Comparison of ENCODE assay signal across 17 cellular contexts in the genomic region with DNA sequence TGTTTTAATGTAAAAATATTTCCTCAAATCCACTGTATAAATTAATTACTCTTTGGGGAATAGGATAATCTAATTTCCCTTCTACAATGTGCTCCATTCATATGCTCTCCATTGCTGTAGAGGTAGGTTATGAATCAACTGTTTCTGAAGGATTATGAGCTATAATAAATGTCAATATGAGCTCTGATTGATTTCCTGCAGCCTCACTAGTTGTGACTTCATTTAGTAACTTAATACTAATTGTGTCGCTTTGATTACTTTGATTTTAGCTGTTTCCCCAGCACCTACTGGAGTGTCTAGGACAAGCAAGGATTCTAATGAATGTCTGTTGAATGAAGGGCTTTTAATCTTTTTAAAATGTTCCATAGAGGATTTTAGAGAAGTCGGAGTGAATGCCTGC.
DNase-seq lines count a peak whose midpoint lies in the region; ATAC-seq and TF ChIP-seq lines count a peak whose summit lies in the region.
"Had no signal": no experiment of that assay in that cellular context is flagged by ENCODE, and none has a peak within 500 bp of the region (broad histone marks: within the 10 kb centered on the region; RNA-seq: fewer than 3 reads in every experiment).

No MANE protein-coding gene starts in this region.

- H3K27ac ChIP-seq in SK-N-SH (ENCODE audit: low read depth in 2 of 2, low read length in 1 of 2) (no peak overlapping the region), epithelial cell of prostate (peak overlapping the region; percentile 66), transverse colon (no peak overlapping the region)
- H3K27ac ChIP-seq: 22Rv1 had no signal

- intact Hi-C loops in transverse colon (cut with DNase I; ENCODE audit: low total_unique reads), result no loop called here

- no peak overlapping the region for H3K9ac ChIP-seq in SK-N-SH

- no peak overlapping the region for H3K4me3 ChIP-seq in SK-N-SH (ENCODE audit: low read depth in 2 of 2, low read length in 1 of 2)
- H3K4me3 ChIP-seq in transverse colon, result no peak overlapping the region
- H3K4me3 ChIP-seq: GM23338 had no signal

- H3K9me3 ChIP-seq in SK-N-SH (no peaks in the 10 kb centered on the region), transverse colon (no peaks in the 10 kb centered on the region)

- no peaks in the 10 kb centered on the region; the same call in 1 of the 2 replicates for H3K79me2 ChIP-seq in SK-N-SH (ENCODE audit: insufficient read depth)

- peaks cover 6% of the 10 kb centered on the region for H3F3A ChIP-seq in SK-N-SH (replicated peaks; ENCODE audit: insufficient read depth)

- H4K20me1 ChIP-seq in SK-N-SH (ENCODE audit: insufficient read depth), result no peaks in the 10 kb centered on the region; the same call in 1 of the 2 replicates

- ATAC-seq in SK-N-SH treated with all-trans-retinoic acid at 6 μM for 48 hours, result no peak

- TF ChIP-seq POLR2A in transverse colon (IDR thresholded peaks at IDR 0.05), result no peak

- 82% methylated on average over 2 of the region's 2 CpGs for WGBS in SK-N-SH (ENCODE audit: low lambda C conversion rate)
- WGBS in transverse colon (ENCODE audit: low coverage in 1 of 2), 2 donors, result 83 to 90% methylated on average over 2 of the region's 2 CpGs

- no peaks in the 10 kb centered on the region for H3K4me1 ChIP-seq in SK-N-SH (ENCODE audit: control insufficient read depth in 1 of 2, insufficient read depth in 2 of 2, low read depth in 1 of 2, low read length in 1 of 2)
- peaks cover 0 to 5% (median 0%) of the 10 kb centered on the region in 4 donors for H3K4me1 ChIP-seq in transverse colon

- no peaks in the 10 kb centered on the region for H3K36me3 ChIP-seq in SK-N-SH (replicated peaks in 1 of 2; ENCODE audit: control insufficient read depth in 1 of 2, insufficient read depth in 2 of 2, low read length in 1 of 2)
- no peaks in the 10 kb centered on the region for H3K36me3 ChIP-seq in transverse colon

- H2AFZ ChIP-seq in SK-N-SH (ENCODE audit: low read depth), result no peak overlapping the region
- H2AFZ ChIP-seq: GM23338 had no signal

- TF ChIP-seq RAD21 in SK-N-SH (IDR thresholded peaks at IDR 0.05; ENCODE audit: low read length), result no peak

- TF ChIP-seq CTCF in SK-N-SH (IDR thresholded peaks at IDR 0.05) (no peak), transverse colon (IDR thresholded peaks at IDR 0.05) (no peak)

- H3K27me3 ChIP-seq in SK-N-SH (ENCODE audit: insufficient read depth), result no peaks in the 10 kb centered on the region
- no peaks in the 10 kb centered on the region for H3K27me3 ChIP-seq in transverse colon

- CTCF ChIA-PET in SK-N-SH (lab: Yijun Ruan, JAX), result interaction anchor here (0.9 to 6.4 kb wide), 6 partner anchors 18 to 228 kb away, joined by 3 to 58 read pairs (median 6); no protein-coding TSS in a partner anchor
- CTCF ChIA-PET in HEK293T (lab: Yijun Ruan, JAX), result interaction anchor here (0.8 kb wide), 1 partner anchor 77 kb away, joined by 3 read pairs; no protein-coding TSS in a partner anchor

- TF ChIP-seq EP300 in SK-N-SH (IDR thresholded peaks at IDR 0.05; ENCODE audit: borderline replicate concordance in 1 of 2, low read depth in 1 of 2, low read length in 1 of 2) (no peak), transverse colon (IDR thresholded peaks at IDR 0.05; ENCODE audit: low read depth) (no peak)

- no peaks in the 10 kb centered on the region for H3K9me2 ChIP-seq in SK-N-SH

- no peak for DNase-seq in SK-N-SH
- no peak for DNase-seq in HEK293T (ENCODE audit: extremely low spot score)
- DNase-seq in epithelial cell of prostate (ENCODE audit: low read depth, low spot score), result no peak
- DNase-seq in NCI-H510A treated with DMSO at 0.1 percent for 48 hours (lab: John Stamatoyannopoulos, UW), result no peak
- DNase-seq in transverse colon, result no peak
- DNase-seq: ACHN; C1 segment of cervical spinal cord; Calu3; CD4-positive, alpha-beta memory T cell; COR-L47; DMS53; DMS79 treated with DMSO at 0.1 percent for 48 hours; GF-D8; H9 had no signal

- H3K4me2 ChIP-seq in SK-N-SH, result no peak overlapping the region
- H3K4me2 ChIP-seq: GM23338 had no signal

- POLR2A ChIA-PET in SK-N-SH (lab: Yijun Ruan, JAX) (no interaction called here), HEK293T (lab: Yijun Ruan, JAX) (no interaction called here)

- in situ Hi-C loops in transverse colon (cut with MboI; ENCODE audit: low pct_ligation_motif_present in 1 of 4, low pct_unique_long_range_greater_than_20kb in 1 of 4, low sequenced_read_pairs in 3 of 4), result no loop called here

TF ChIP-seq in SK-N-SH treated with all-trans-retinoic acid at 6 μM for 48 hours, 23 proteins besides CTCF, POLR2A, EP300 and RAD21:
- TF ChIP-seq, protein P1, sequence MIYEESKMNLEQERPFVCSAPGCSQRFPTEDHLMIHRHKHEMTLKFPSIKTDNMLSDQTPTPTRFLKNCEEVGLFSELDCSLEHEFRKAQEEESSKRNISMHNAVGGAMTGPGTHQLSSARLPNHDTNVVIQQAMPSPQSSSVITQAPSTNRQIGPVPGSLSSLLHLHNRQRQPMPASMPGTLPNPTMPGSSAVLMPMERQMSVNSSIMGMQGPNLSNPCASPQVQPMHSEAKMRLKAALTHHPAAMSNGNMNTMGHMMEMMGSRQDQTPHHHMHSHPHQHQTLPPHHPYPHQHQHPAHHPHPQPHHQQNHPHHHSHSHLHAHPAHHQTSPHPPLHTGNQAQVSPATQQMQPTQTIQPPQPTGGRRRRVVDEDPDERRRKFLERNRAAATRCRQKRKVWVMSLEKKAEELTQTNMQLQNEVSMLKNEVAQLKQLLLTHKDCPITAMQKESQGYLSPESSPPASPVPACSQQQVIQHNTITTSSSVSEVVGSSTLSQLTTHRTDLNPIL (CRISPR knock-in tag; IDR thresholded peaks at IDR 0.05; ENCODE audit: low read depth), result no peak
- TF ChIP-seq ISL1 (CRISPR knock-in tag; IDR thresholded peaks at IDR 0.05) (0 out of 2 replicates have a peak, but pooled peaks have one; percentile 13), TCF4 (CRISPR knock-in tag; IDR thresholded peaks at IDR 0.05; ENCODE audit: borderline replicate concordance) (no peak), ZC3H10 (CRISPR knock-in tag; IDR thresholded peaks at IDR 0.05) (peak; percentile 46; the same call in 1 of the 2 replicates), RARB (CRISPR knock-in tag; IDR thresholded peaks at IDR 0.05) (no peak), BACH2 (CRISPR knock-in tag; IDR thresholded peaks at IDR 0.05; ENCODE audit: borderline replicate concordance) (no peak), SNAI2 (CRISPR knock-in tag; IDR thresholded peaks at IDR 0.05) (no peak)

TF ChIP-seq in SK-N-SH, 30 proteins besides CTCF, POLR2A, EP300 and RAD21 (continues in another document):
- TF ChIP-seq MXI1 (IDR thresholded peaks at IDR 0.05; ENCODE audit: low read depth, low read length) (no peak), GABPA (IDR thresholded peaks at IDR 0.05; ENCODE audit: low read depth) (no peak), TCF12 (IDR thresholded peaks at IDR 0.05) (no peak), JUND (IDR thresholded peaks at IDR 0.05) (no peak), FOXJ3 (CRISPR knock-in tag; IDR thresholded peaks at IDR 0.05) (no peak), POLR2AphosphoS5 (IDR thresholded peaks at IDR 0.05; ENCODE audit: low read depth, low read length) (no peak), GATA2 (CRISPR knock-in tag; IDR thresholded peaks at IDR 0.05) (no peak), RFX5 (IDR thresholded peaks at IDR 0.05; ENCODE audit: low read length) (no peak), MAX (IDR thresholded peaks at IDR 0.05; ENCODE audit: low read depth) (no peak), RXRA (IDR thresholded peaks at IDR 0.05; ENCODE audit: borderline replicate concordance, low read depth) (no peak), FOXM1 (IDR thresholded peaks at IDR 0.05; ENCODE audit: low read depth) (no peak)
- TF ChIP-seq, protein P2, sequence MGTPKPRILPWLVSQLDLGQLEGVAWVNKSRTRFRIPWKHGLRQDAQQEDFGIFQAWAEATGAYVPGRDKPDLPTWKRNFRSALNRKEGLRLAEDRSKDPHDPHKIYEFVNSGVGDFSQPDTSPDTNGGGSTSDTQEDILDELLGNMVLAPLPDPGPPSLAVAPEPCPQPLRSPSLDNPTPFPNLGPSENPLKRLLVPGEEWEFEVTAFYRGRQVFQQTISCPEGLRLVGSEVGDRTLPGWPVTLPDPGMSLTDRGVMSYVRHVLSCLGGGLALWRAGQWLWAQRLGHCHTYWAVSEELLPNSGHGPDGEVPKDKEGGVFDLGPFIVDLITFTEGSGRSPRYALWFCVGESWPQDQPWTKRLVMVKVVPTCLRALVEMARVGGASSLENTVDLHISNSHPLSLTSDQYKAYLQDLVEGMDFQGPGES (IDR thresholded peaks at IDR 0.05; ENCODE audit: low read depth, low read length), result no peak

TF ChIP-seq in HEK293T, 16 proteins besides CTCF, POLR2A, EP300 and RAD21:
- no peak for TF ChIP-seq L3MBTL2 (conservative IDR thresholded peaks at IDR 0.05)
- TF ChIP-seq, protein P3, sequence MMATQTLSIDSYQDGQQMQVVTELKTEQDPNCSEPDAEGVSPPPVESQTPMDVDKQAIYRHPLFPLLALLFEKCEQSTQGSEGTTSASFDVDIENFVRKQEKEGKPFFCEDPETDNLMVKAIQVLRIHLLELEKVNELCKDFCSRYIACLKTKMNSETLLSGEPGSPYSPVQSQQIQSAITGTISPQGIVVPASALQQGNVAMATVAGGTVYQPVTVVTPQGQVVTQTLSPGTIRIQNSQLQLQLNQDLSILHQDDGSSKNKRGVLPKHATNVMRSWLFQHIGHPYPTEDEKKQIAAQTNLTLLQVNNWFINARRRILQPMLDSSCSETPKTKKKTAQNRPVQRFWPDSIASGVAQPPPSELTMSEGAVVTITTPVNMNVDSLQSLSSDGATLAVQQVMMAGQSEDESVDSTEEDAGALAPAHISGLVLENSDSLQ (IDR thresholded peaks at IDR 0.05), result peak; percentile 85
